25 cellular contexts compared by ENCODE assay signal in the genomic region with DNA sequence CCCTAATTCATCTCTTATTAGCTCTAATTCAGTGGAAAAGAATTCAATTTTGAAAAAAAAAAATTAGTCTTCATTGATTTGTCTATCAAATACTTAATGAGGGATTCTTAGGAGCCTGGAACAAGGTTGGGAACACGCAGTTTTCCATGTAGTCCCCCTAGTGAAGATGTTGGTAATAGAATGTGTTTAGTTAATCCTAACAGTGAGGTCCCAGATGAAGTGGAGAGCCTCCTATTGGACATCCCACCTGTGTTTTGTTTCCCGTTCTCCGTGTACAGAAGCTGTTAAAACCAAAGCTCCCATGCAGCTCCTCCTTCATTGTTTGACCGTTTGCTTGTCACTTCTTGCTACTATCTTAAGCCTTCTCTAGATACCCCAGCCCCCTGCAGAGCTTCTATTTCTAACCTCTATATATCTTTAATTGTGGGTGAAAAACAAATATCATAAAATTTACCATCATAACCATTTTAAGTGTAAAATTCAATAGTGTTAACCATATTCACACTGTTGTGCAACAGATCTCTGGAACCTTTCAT.
DNase-seq lines count a peak whose midpoint lies in the region; ATAC-seq, FAIRE-seq and TF ChIP-seq lines count a peak whose summit lies in the region.
"Had no signal": no experiment of that assay in that cellular context is flagged by ENCODE, and none has a peak within 500 bp of the region (broad histone marks: within the 10 kb centered on the region; RNA-seq: fewer than 3 reads in every experiment).

No MANE protein-coding gene starts in this region.

- H3K4me3 Mint-ChIP-seq in endodermal cell (no peak overlapping the region), type B pancreatic cell (no peak overlapping the region)
- H3K4me3 Mint-ChIP-seq in CD4-positive, alpha-beta memory T cell: no peak overlapping the region
- H3K4me3 Mint-ChIP-seq: CD14-positive monocyte; CD4-positive, alpha-beta T cell; GM23338; H9; HFFc6 had no signal

- no peak for FAIRE-seq in A549 (lab: Jason Lieb, UNC)
- FAIRE-seq: A204.1, GM12891, GM18507 had no signal

- DNase-seq in NCI-H82 (lab: John Stamatoyannopoulos, UW) (peak; percentile 25), NCI-H82 treated with DMSO at 0.1 percent for 48 hours (lab: John Stamatoyannopoulos, UW; ENCODE audit: unreplicated experiment) (no peak), A549 (ENCODE audit: low read depth in 1 of 2, low spot score in 1 of 2) (peak; percentile 22 to 24), endodermal cell (peak; percentile 55), type B pancreatic cell (ENCODE audit: extremely low spot score, unreplicated experiment) (no peak)
- no peak for DNase-seq in activated naive CD4-positive, alpha-beta T cell (lab: John Stamatoyannopoulos, UW)
- DNase-seq in CD4-positive, alpha-beta memory T cell: no peak
- DNase-seq: ACHN; AML-193; BE2C; Calu3; CD4-positive, alpha-beta T cell; COR-L47; DMS53; DMS79 treated with DMSO at 0.1 percent for 48 hours; GF-D8; H9; HFFc6 had no signal

- H3K36me3 Mint-ChIP-seq in endodermal cell (ENCODE audit: low read depth): peaks cover 5% of the 10 kb centered on the region
- peaks cover 4% of the 10 kb centered on the region for H3K36me3 Mint-ChIP-seq in type B pancreatic cell
- peaks cover 45 to 54% of the 10 kb centered on the region in 2 donors for H3K36me3 Mint-ChIP-seq in CD4-positive, alpha-beta memory T cell

- no peak for TF ChIP-seq POLR2A in A549 (IDR thresholded peaks at IDR 0.05; ENCODE audit: low read length)

- 87% methylated on average over 4 of the region's 4 CpGs for WGBS in A549 (ENCODE audit: missing lambda C conversion rate)
- WGBS in endodermal cell (ENCODE audit: insufficient coverage in 1 of 2, insufficient read length in 1 of 2), 2 experiments: 33 to 80% methylated on average over 3 to 4 of the region's 4 CpGs

- H3K4me1 Mint-ChIP-seq in endodermal cell (peaks cover 46% of the 10 kb centered on the region), type B pancreatic cell (ENCODE audit: unreplicated experiment) (no peaks in the 10 kb centered on the region)
- H3K4me1 Mint-ChIP-seq in CD4-positive, alpha-beta memory T cell: no peaks in the 10 kb centered on the region

- H3K27me3 ChIP-seq in endodermal cell (ENCODE audit: control insufficient read depth, insufficient read depth, low read length, poor library complexity, severe bottlenecking): no peaks in the 10 kb centered on the region
- H3K27me3 ChIP-seq in CD4-positive, alpha-beta memory T cell (ENCODE audit: insufficient read depth, low read length): no peaks in the 10 kb centered on the region
- H3K27me3 ChIP-seq: BE2C; BLaER1 treated with 17β-estradiol and CSF1 and Interleukin-3, amounts not matched to agents 10 nM and 100 nM had no signal

- H3K9me3 Mint-ChIP-seq in endodermal cell: no peaks in the 10 kb centered on the region
- no peaks in the 10 kb centered on the region for H3K9me3 Mint-ChIP-seq in type B pancreatic cell
- H3K9me3 Mint-ChIP-seq in CD4-positive, alpha-beta memory T cell: no peaks in the 10 kb centered on the region
- H3K9me3 Mint-ChIP-seq: CD14-positive monocyte; CD4-positive, alpha-beta T cell; GM23338; H9; HFFc6 had no signal

- H3K27ac Mint-ChIP-seq in endodermal cell (peak overlapping the region; percentile 20), type B pancreatic cell (no peak overlapping the region)
- no peak overlapping the region for H3K27ac Mint-ChIP-seq in CD4-positive, alpha-beta memory T cell
- H3K27ac Mint-ChIP-seq: CD4-positive, alpha-beta T cell; GM23338; H9; HFFc6 had no signal

- H3K4me1 ChIP-seq in A549: no peaks in the 10 kb centered on the region
- H3K4me1 ChIP-seq in endodermal cell (ENCODE audit: control insufficient read depth, insufficient read depth, low read length): peaks cover 25% of the 10 kb centered on the region
- no peaks in the 10 kb centered on the region for H3K4me1 ChIP-seq in CD4-positive, alpha-beta memory T cell (ENCODE audit: insufficient read depth, low read length)
- H3K4me1 ChIP-seq: BE2C had no signal

- H3K4me2 ChIP-seq in A549: no peak overlapping the region
- H3K4me2 ChIP-seq: BLaER1 treated with 17β-estradiol and CSF1 and Interleukin-3, amounts not matched to agents 10 nM and 100 nM; GM23338 had no signal

- H3K27ac ChIP-seq in A549: no peak overlapping the region
- no peak overlapping the region for H3K27ac ChIP-seq in endodermal cell (ENCODE audit: low read depth, low read length)
- H3K27ac ChIP-seq in CD4-positive, alpha-beta memory T cell (ENCODE audit: low read depth, low read length): no peak overlapping the region
- H3K27ac ChIP-seq: 22Rv1; BLaER1 treated with 17β-estradiol and CSF1 and Interleukin-3, amounts not matched to agents 10 nM and 100 nM had no signal

- peak in 1 of 2 experiments; percentile 51; a peak in 2 of 6 replicates for ATAC-seq in A549
- ATAC-seq: GM23338 had no signal

- POLR2A ChIA-PET in A549 (lab: Yijun Ruan, JAX): no interaction called here
- POLR2A ChIA-PET in CD4-positive, alpha-beta memory T cell (lab: Charles Lee; ENCODE audit: partially characterized antibody): no interaction called here

- H3K4me3 ChIP-seq in A549 (no peak overlapping the region), endodermal cell (ENCODE audit: low read length) (no peak overlapping the region)
- H3K4me3 ChIP-seq in CD4-positive, alpha-beta memory T cell (ENCODE audit: low read length in 2 of 2): no peak overlapping the region
- H3K4me3 ChIP-seq: BLaER1 treated with 17β-estradiol and CSF1 and Interleukin-3, amounts not matched to agents 10 nM and 100 nM; GM23338 had no signal

- H3K36me3 ChIP-seq in endodermal cell (ENCODE audit: control insufficient read depth, insufficient read depth, low read length): no peaks in the 10 kb centered on the region
- peaks cover 5% of the 10 kb centered on the region for H3K36me3 ChIP-seq in CD4-positive, alpha-beta memory T cell (ENCODE audit: insufficient read depth, low read length)
- H3K36me3 ChIP-seq: BE2C; BLaER1 treated with 17β-estradiol and CSF1 and Interleukin-3, amounts not matched to agents 10 nM and 100 nM had no signal

- CTCF ChIA-PET in A549 (lab: Yijun Ruan, JAX): interaction anchor here (1.0 to 1.5 kb wide), 3 partner anchors 11 to 12 kb away, joined by 3 to 5 read pairs (median 4); no protein-coding TSS in a partner anchor
- CTCF ChIA-PET in CD4-positive, alpha-beta memory T cell (lab: Charles Lee; ENCODE audit: partially characterized antibody): no interaction called here

- no peak overlapping the region for H3K9ac ChIP-seq in endodermal cell (ENCODE audit: extremely low read depth, low read length, poor library complexity, severe bottlenecking)
- H3K9ac ChIP-seq: BLaER1 treated with 17β-estradiol and CSF1 and Interleukin-3, amounts not matched to agents 10 nM and 100 nM had no signal

- TF ChIP-seq EP300 in A549 (IDR thresholded peaks at IDR 0.05): no peak

- H3K9me3 ChIP-seq in A549 (no peaks in the 10 kb centered on the region), endodermal cell (ENCODE audit: control insufficient read depth, low read length) (no peaks in the 10 kb centered on the region)
- no peaks in the 10 kb centered on the region for H3K9me3 ChIP-seq in CD4-positive, alpha-beta memory T cell (ENCODE audit: control insufficient read depth in 1 of 2, low read length in 2 of 2)
- H3K9me3 ChIP-seq: BE2C; BLaER1 treated with 17β-estradiol and CSF1 and Interleukin-3, amounts not matched to agents 10 nM and 100 nM had no signal

- H3K27me3 Mint-ChIP-seq in endodermal cell (ENCODE audit: insufficient read depth): no peaks in the 10 kb centered on the region
- no peaks in the 10 kb centered on the region for H3K27me3 Mint-ChIP-seq in type B pancreatic cell
- H3K27me3 Mint-ChIP-seq in CD4-positive, alpha-beta memory T cell: no peaks in the 10 kb centered on the region
- H3K27me3 Mint-ChIP-seq: CD4-positive, alpha-beta T cell had no signal

- TF ChIP-seq CTCF in A549 (IDR thresholded peaks at IDR 0.05) (no peak), endodermal cell (conservative IDR thresholded peaks at IDR 0.05) (peak; percentile 35), type B pancreatic cell (conservative IDR thresholded peaks at IDR 0.05) (peak; percentile 16)

- intact Hi-C loops in CD4-positive, alpha-beta memory T cell (cut with micrococcal nuclease): no loop called here

- 0 out of 5 replicates have a peak, but pooled peaks of 1 of the 2 experiments have one; percentile 11 for TF ChIP-seq RAD21 in A549 (conservative IDR thresholded peaks at IDR 0.05 in 1 of 2, IDR thresholded peaks at IDR 0.05 in 1 of 2)

TF ChIP-seq in A549, 52 proteins besides CTCF, POLR2A, EP300 and RAD21 (continues in another document):
- TF ChIP-seq, protein P1, sequence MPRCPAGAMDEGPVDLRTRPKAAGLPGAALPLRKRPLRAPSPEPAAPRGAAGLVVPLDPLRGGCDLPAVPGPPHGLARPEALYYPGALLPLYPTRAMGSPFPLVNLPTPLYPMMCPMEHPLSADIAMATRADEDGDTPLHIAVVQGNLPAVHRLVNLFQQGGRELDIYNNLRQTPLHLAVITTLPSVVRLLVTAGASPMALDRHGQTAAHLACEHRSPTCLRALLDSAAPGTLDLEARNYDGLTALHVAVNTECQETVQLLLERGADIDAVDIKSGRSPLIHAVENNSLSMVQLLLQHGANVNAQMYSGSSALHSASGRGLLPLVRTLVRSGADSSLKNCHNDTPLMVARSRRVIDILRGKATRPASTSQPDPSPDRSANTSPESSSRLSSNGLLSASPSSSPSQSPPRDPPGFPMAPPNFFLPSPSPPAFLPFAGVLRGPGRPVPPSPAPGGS (IDR thresholded peaks at IDR 0.05): no peak
- TF ChIP-seq POLR2AphosphoS2 (conservative IDR thresholded peaks at IDR 0.05; ENCODE audit: low read length) (no peak), CBX8 (IDR thresholded peaks at IDR 0.05) (no peak), JUN (IDR thresholded peaks at IDR 0.05) (no peak), HOXA7 (CRISPR knock-in tag; IDR thresholded peaks at IDR 0.05) (no peak), JUNB (IDR thresholded peaks at IDR 0.05) (no peak)

Comparison
In these comparisons a context has a peak if more than half of its experiments do, and no peak if none do; other contexts are left out.
1. DNase-seq: peak in NCI-H82 (single experiment), A549 (2 of 2) and endodermal cell (single experiment); none in NCI-H82 treated with DMSO at 0.1 percent for 48 hours (single experiment), type B pancreatic cell (single experiment), activated naive CD4-positive, alpha-beta T cell (0 of 4) and CD4-positive, alpha-beta memory T cell (0 of 5).